ENCODE assay signal across 27 cellular contexts in the genomic region with DNA sequence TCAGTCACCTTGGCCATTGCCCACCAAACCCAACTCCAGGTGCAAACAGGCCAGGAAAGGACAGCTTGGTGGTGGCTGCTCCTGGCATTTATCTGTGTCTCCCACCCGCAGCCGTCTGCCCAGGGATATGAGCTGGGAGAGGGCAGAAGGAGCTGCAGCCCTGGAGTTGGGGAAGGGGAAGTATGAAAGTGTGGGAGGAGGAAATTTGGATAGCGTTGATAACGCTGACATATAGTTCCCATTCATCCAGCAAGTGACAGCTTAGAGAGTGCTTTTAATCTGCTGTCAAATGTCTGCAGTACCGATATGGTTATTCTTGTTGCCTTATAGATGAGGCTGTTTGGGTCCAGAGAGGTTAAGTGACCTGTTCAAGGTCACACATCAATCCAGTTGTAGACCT.
"Had no signal": no experiment of that assay in that cellular context is flagged by ENCODE, and none has a peak within 500 bp of the region (broad histone marks: within the 10 kb centered on the region; RNA-seq: fewer than 3 reads in every experiment).

No MANE protein-coding gene starts in this region.

- ATAC-seq: activated CD4-positive, alpha-beta T cell treated with anti-CD3 and anti-CD28 coated beads for 36 hours; activated CD4-positive, CD25-positive, alpha-beta regulatory T cell treated with anti-CD3 and anti-CD28 coated beads, Interleukin-2, amount 50 U/mL, for 24 hours; activated naive CD8-positive, alpha-beta T cell treated with anti-CD3 and anti-CD28 coated beads, Interleukin-2, amount 50 U/mL, for 24 hours; activated T-cell treated with anti-CD3 and anti-CD28 coated beads, Interleukin-2, amount 50 U/mL, for 4 hours; Right ventricle myocardium inferior; WTC11 had no signal

- H3K9me3 ChIP-seq: MG63 had no signal

- H3K4me2 ChIP-seq: PC-9 had no signal

- H3K27ac ChIP-seq: brain microvascular endothelial cell, PC-9, RWPE1 had no signal

- H3K36me3 ChIP-seq: brain microvascular endothelial cell, MG63 had no signal

- H3K27me3 ChIP-seq: brain microvascular endothelial cell, MG63 had no signal

- H3K4me3 ChIP-seq: MG63, PC-9 had no signal

- DNase-seq: activated CD4-positive, alpha-beta memory T cell treated with anti-CD3 and anti-CD28 coated beads for 36 hours; activated CD4-positive, alpha-beta T cell treated with anti-CD3 and anti-CD28 coated beads for 36 hours; activated CD4-positive, alpha-beta T cell treated with anti-CD3 and anti-CD28 coated beads, Interleukin-2, amount 50 U/mL, for 1 hour; activated CD8-positive, alpha-beta memory T cell treated with anti-CD3 and anti-CD28 coated beads, Interleukin-2, amount 50 U/mL, for 4 hours; activated naive CD4-positive, alpha-beta T cell treated with anti-CD3 and anti-CD28 coated beads, Interleukin-2, amount 10 ng/mL, durations not matched to agents 7 days and 5 days; activated naive CD8-positive, alpha-beta T cell treated with anti-CD3 and anti-CD28 coated beads, Interleukin-2, amount 50 U/mL, for 24 hours; activated T-cell treated with anti-CD3 and anti-CD28 coated beads for 4 hours; activated T-cell treated with anti-CD3 and anti-CD28 coated beads, Interleukin-2, amount 50 U/mL, for 4 hours; anterior cingulate cortex; brain microvascular endothelial cell; central memory CD4-positive, alpha-beta T cell; Kasumi-1; MG63; NCI-H1048; NCI-H1105 treated with DMSO at 0.1 percent for 48 hours; NCI-H1436; NCI-H1694; NCI-H1930; NCI-H526; NCI-H748 treated with DMSO at 0.1 percent for 48 hours; NK-92 treated with Interleukin-12 subunit alpha and Interleukin-12 subunit beta, amount 100 ng/mL, for 24 hours; PC-9; T1000 had no signal
